Comparison of ENCODE assay signal across 8 cellular contexts in the genomic region with DNA sequence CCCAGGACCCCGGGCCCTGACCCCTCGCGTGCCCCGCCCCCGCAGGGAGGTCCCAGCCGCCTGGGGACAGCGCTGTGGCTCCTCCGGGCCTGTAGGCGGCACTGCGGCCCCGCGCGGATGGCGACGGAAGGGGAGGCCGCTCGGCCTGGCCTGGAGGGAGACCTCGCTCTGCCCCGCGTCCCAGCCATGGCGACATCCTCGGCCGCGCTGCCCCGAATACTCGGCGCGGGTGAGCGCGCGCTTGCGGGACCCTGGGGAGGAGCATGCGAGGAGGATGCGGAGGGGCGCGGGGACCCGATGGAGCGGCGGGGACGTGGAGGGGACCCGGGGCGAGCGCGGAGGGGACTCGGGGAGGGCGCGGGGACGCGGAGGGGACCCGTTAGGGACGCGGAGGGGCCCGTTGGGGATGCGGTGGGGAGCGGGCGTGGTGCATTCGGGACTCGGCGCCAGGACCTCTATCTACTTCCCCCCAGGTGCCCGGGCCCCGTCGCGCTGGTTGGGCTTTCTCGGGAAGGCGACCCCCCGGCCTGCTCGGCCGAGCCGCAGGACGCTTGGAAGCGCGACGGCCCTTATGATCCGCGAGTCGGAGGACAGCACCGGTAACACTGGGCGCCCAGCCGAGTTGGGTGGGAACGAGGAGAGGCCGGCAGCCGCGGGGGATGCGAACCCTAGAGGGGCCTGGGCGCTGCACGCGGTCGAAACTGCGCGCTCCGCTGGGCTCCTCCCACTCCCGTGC. TPM values are rescaled to one million over a fixed set of nuclear protein-coding genes. Genes with fewer than 3 reads are reported as not detected.
DNase-seq lines count a peak whose midpoint lies in the region; ATAC-seq and TF ChIP-seq lines count a peak whose summit lies in the region.

A gene (plus strand): TSS at position 158 of the 736 bp plus-strand sequence. CDS start 29 bp downstream, at position 187.

- H3K4me3 Mint-ChIP-seq in activated CD8-positive, alpha-beta T cell treated with anti-CD3 and anti-CD28 coated beads for 36 hours = peak within 1 kb of the TSS; percentile 85

- peaks cover 37% of the 10 kb centered on the region for H3K36me3 Mint-ChIP-seq in activated CD8-positive, alpha-beta T cell treated with anti-CD3 and anti-CD28 coated beads for 36 hours (ENCODE audit: low read depth)

- no peaks in the 10 kb centered on the region for H3K9me3 Mint-ChIP-seq in activated CD8-positive, alpha-beta T cell treated with anti-CD3 and anti-CD28 coated beads for 36 hours

- no peaks in the 10 kb centered on the region for H3K9me3 ChIP-seq in ectodermal cell (ENCODE audit: control insufficient read depth, low read length)

- in situ Hi-C loops in GM18951 (cut with MboI; ENCODE audit: low sequenced_read_pairs, unreplicated experiment) = no loop called here

- CTCF ChIA-PET in activated CD8-positive, alpha-beta T cell treated with anti-CD3 and anti-CD28 coated beads for 36 hours (lab: Charles Lee) = no interaction called here

- peaks cover 4% of the 10 kb centered on the region for H3K27me3 ChIP-seq in ectodermal cell (ENCODE audit: control insufficient read depth, insufficient read depth, low read length, poor library complexity, severe bottlenecking)

- DNase-seq in AG10803 (ENCODE audit: low read depth) (peak; percentile 88), NCI-H69 (lab: John Stamatoyannopoulos, UW) (peak; percentile 94), lung microvascular endothelial cell (ENCODE audit: low read depth in 2 of 2) (peak; percentile 90 to 94)
- DNase-seq in activated CD8-positive, alpha-beta T cell treated with anti-CD3 and anti-CD28 coated beads for 36 hours = peak; percentile 86
- DNase-seq in stimulated activated CD4-positive, alpha-beta T cell treated with anti-CD3 and anti-CD28 coated beads, TNF-alpha, amount 100 ng/mL, for 4 hours (ENCODE audit: low read depth in 3 of 3) = peak; percentile 69 to 72 (median 72)

- H3K36me3 ChIP-seq in ectodermal cell (ENCODE audit: control insufficient read depth, insufficient read depth, low read length) = peaks cover 14% of the 10 kb centered on the region

- peak within 1 kb of the TSS; percentile 95 for H3K27ac Mint-ChIP-seq in activated CD8-positive, alpha-beta T cell treated with anti-CD3 and anti-CD28 coated beads for 36 hours

- H3K27ac ChIP-seq in ectodermal cell (ENCODE audit: insufficient read depth, low read depth, low read length, poor library complexity, severe bottlenecking) = no peak within 1 kb of the TSS

- peak; percentile 62 for TF ChIP-seq CTCF in AG10803 (conservative IDR thresholded peaks at IDR 0.05; ENCODE audit: low read length)
- peak; percentile 78 for TF ChIP-seq CTCF in activated CD8-positive, alpha-beta T cell treated with anti-CD3 and anti-CD28 coated beads for 36 hours (IDR thresholded peaks at IDR 0.05)

- ATAC-seq in HG03280 (IDR thresholded peaks at IDR 0.05; ENCODE audit: unreplicated experiment) = peak; percentile 85
- peak; percentile 94 for ATAC-seq in activated CD8-positive, alpha-beta T cell treated with anti-CD3 and anti-CD28 coated beads for 36 hours

- H3K4me3 ChIP-seq in AG10803 (ENCODE audit: low read length) (peak within 1 kb of the TSS; percentile 80), ectodermal cell (ENCODE audit: insufficient read depth, low read depth, low read length) (peak within 1 kb of the TSS; percentile 83)

- intact Hi-C loops in activated CD8-positive, alpha-beta T cell treated with anti-CD3 and anti-CD28 coated beads for 36 hours (cut with micrococcal nuclease) = no loop called here

- no peaks in the 10 kb centered on the region for H3K27me3 Mint-ChIP-seq in activated CD8-positive, alpha-beta T cell treated with anti-CD3 and anti-CD28 coated beads for 36 hours

- WGBS in ectodermal cell, 2 experiments = 0 to 1% methylated on average over 92 of the region's 92 CpGs

- peaks cover 13% of the 10 kb centered on the region for H3K4me1 Mint-ChIP-seq in activated CD8-positive, alpha-beta T cell treated with anti-CD3 and anti-CD28 coated beads for 36 hours (ENCODE audit: low read depth)

- TF ChIP-seq POLR2A in GM18951 (IDR thresholded peaks at IDR 0.05; ENCODE audit: extremely low read depth, insufficient read depth, insufficient read length) = peak; percentile 79

- POLR2A ChIA-PET in activated CD8-positive, alpha-beta T cell treated with anti-CD3 and anti-CD28 coated beads for 36 hours (lab: Charles Lee) = no interaction called here

- peaks cover 9% of the 10 kb centered on the region for H3K4me1 ChIP-seq in ectodermal cell (ENCODE audit: control insufficient read depth, insufficient read depth, low read length)

RNA-seq across cellular contexts. Expression of the gene that starts here (rescaled TPM):
- total RNA-seq in activated CD8-positive, alpha-beta T cell treated with anti-CD3 and anti-CD28 coated beads for 36 hours = 10 to 100 TPM; 56.4 to 57.4 TPM
- polyA plus RNA-seq in ectodermal cell (2013, experiment 1 of 4) = 74.4 TPM
- polyA plus RNA-seq in ectodermal cell (2013, experiment 2 of 4) = 75.0 TPM
- polyA plus RNA-seq in ectodermal cell (2013, experiment 3 of 4) = 53.1 TPM
- 58.8 TPM for polyA plus RNA-seq in ectodermal cell (2013, experiment 4 of 4)
- total RNA-seq in lung microvascular endothelial cell = 11.5 and 14.6 TPM in 2 replicates
